In the genomic region with DNA sequence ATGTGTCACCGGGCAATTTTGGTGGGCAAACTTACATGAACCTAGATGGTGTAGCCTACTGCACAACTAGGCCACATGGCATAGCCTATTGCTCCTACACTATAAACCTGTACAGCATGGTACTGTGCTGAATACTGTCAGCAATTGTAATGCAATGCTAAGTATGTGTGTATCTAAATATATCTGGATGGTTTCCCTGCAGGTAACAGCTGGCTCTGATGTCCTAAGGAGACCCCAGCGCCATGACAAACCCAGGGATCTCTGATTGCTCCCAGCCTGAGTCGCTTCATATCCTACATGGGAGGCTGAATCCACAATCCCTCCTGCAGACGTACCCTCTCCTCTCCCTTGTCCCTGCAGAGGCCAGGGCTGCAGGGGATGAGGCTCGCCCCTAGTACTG, we compare ENCODE assay signal across 10 cellular contexts. TPM values are rescaled to one million over a fixed set of nuclear protein-coding genes. Genes with fewer than 3 reads are reported as not detected.
"Had no signal": no experiment of that assay in that cellular context is flagged by ENCODE, and none has a peak within 500 bp of the region (broad histone marks: within the 10 kb centered on the region; RNA-seq: fewer than 3 reads in every experiment).

No MANE protein-coding gene starts in this region.

- H3K9me3 Mint-ChIP-seq: GM23338, H9, HFFc6 had no signal

- H3K9me3 ChIP-seq: HAP-1 had no signal

- H3K4me3 Mint-ChIP-seq: GM23338, H9, HFFc6 had no signal

- H2AFZ ChIP-seq: GM23248, GM23338 had no signal

- H3K4me1 ChIP-seq: HAP-1 had no signal

- DNase-seq: GM23248, GOT3, H7, H9, HCEC 1CT, HFFc6 had no signal

- H3K4me3 ChIP-seq: GM23248, GM23338, HAP-1 had no signal

- H3K27ac ChIP-seq: GM23248 had no signal

- H3K36me3 ChIP-seq: HAP-1 had no signal

- H3K4me2 ChIP-seq: GM23338 had no signal

- H3K27ac Mint-ChIP-seq: GM23338, H9, HFFc6 had no signal

- H3K9ac ChIP-seq: GM23248 had no signal

RNA-seq across cellular contexts. Expression of a gene that starts 40.0 kb away (rescaled TPM):
- total RNA-seq: GM23248, GM23338, H1, H4, H7, H9, HFFc6 had no signal
- polyA plus RNA-seq: GM23248, GM23338, H1 had no signal
